24 cellular contexts compared by ENCODE assay signal in the genomic region with DNA sequence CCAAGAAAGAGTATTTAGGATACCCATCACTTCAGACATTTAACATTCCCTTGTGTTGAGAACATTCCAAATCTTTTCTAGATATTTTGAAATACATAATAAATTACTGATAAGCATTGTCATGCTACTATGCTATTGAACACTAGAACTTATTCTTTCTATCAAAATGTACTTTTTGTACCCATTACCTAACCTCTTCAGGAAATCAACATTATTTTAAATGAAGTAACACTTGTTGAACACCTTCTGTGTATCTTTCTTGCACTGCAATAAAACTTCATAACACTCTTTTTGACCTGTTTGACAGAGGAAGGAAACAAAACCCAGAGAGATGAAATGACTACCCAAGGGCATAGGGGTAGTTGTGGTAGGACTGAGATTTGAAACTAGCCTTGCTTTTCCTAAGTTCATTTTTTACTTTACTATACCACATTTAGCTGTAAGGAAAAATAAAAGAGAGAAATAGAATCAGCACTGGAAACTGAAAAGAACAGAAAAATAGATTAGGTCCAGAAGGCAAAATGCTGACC.
DNase-seq lines count a peak whose midpoint lies in the region; ATAC-seq, FAIRE-seq and TF ChIP-seq lines count a peak whose summit lies in the region.
"Had no signal": no experiment of that assay in that cellular context is flagged by ENCODE, and none has a peak within 500 bp of the region (broad histone marks: within the 10 kb centered on the region; RNA-seq: fewer than 3 reads in every experiment).

No MANE protein-coding gene starts in this region.

- no peaks in the 10 kb centered on the region for H3K4me1 ChIP-seq in adrenal gland (replicated peaks in 1 of 2)
- no peaks in the 10 kb centered on the region for H3K4me1 ChIP-seq in ovary (ENCODE audit: insufficient read depth)
- H3K4me1 ChIP-seq: breast epithelium had no signal

- ATAC-seq in GM19452 (IDR thresholded peaks at IDR 0.05; ENCODE audit: unreplicated experiment): peak; percentile 73
- peak; percentile 55 for ATAC-seq in HG02623 (IDR thresholded peaks at IDR 0.05; ENCODE audit: unreplicated experiment)
- ATAC-seq in HG03565 (IDR thresholded peaks at IDR 0.05; ENCODE audit: unreplicated experiment): peak; percentile 57

- DNase-seq in adrenal gland (no peak), posterior vena cava (ENCODE audit: low spot score) (no peak), ovary (no peak), frontal cortex (ENCODE audit: low spot score in 2 of 2) (no peak)
- DNase-seq: activated CD4-positive, alpha-beta T cell treated with anti-CD3 and anti-CD28 coated beads, Interleukin-2, amount 50 U/mL, for 48 hours; activated CD4-positive, CD25-positive, alpha-beta regulatory T cell; CD4-positive, CD25-positive, alpha-beta regulatory T cell; cortex of kidney; DMS 273 treated with DMSO at 0.1 percent for 48 hours; NCI-H1105 treated with DMSO at 0.1 percent for 48 hours; NCI-H2029 treated with DMSO at 0.1 percent for 48 hours; NCI-H345; OCI-M1; Right ventricle myocardium superior; stimulated activated naive B cell treated with anti-CD40 and anti-IgM and Interleukin-4, amounts not matched to agents 10 μg/mL and 1 μg/mL and 100 μg/mL, for 72 hours; T1000 had no signal

- H3K27me3 ChIP-seq in adrenal gland (no peaks in the 10 kb centered on the region), ovary (no peaks in the 10 kb centered on the region)
- H3K27me3 ChIP-seq: breast epithelium had no signal

- intact Hi-C loops in adrenal gland (cut with DNase I) (no loop called here), posterior vena cava (cut with DNase I) (no loop called here), ovary (cut with DNase I) (no loop called here)

- no peak for FAIRE-seq in frontal cortex (lab: Jason Lieb, UNC)
- FAIRE-seq: endometrium had no signal

- H3K9me3 ChIP-seq in adrenal gland (replicated peaks in 1 of 3): no peaks in the 10 kb centered on the region
- no peaks in the 10 kb centered on the region for H3K9me3 ChIP-seq in ovary
- H3K9me3 ChIP-seq: breast epithelium, thoracic aorta had no signal

- no peak for TF ChIP-seq EP300 in ovary (IDR thresholded peaks at IDR 0.05)

- no peaks in the 10 kb centered on the region for H3K36me3 ChIP-seq in adrenal gland (replicated peaks in 1 of 2)
- no peaks in the 10 kb centered on the region for H3K36me3 ChIP-seq in ovary
- H3K36me3 ChIP-seq: breast epithelium, thoracic aorta had no signal

- H3K27ac ChIP-seq in adrenal gland (no peak overlapping the region), ovary (no peak overlapping the region)
- H3K27ac ChIP-seq: breast epithelium, HL-60, thoracic aorta had no signal

- no peak overlapping the region for H3K4me3 ChIP-seq in adrenal gland
- H3K4me3 ChIP-seq in ovary: no peak overlapping the region
- H3K4me3 ChIP-seq: breast epithelium, smooth muscle cell, thoracic aorta had no signal

- TF ChIP-seq POLR2A in adrenal gland (IDR thresholded peaks at IDR 0.05): no peak
- TF ChIP-seq POLR2A in ovary (IDR thresholded peaks at IDR 0.05): no peak

- TF ChIP-seq CTCF in adrenal gland (IDR thresholded peaks at IDR 0.05) (no peak), ovary (IDR thresholded peaks at IDR 0.05) (no peak)
